In genomic region chr1:107766533-107766932, GRCh38 we compare ENCODE assay signal across 15 cellular contexts.
DNase-seq lines count a peak whose midpoint lies in the region; ATAC-seq and TF ChIP-seq lines count a peak whose summit lies in the region.
"Had no signal": no experiment of that assay in that cellular context is flagged by ENCODE, and none has a peak within 500 bp of the region (broad histone marks: within the 10 kb centered on the region; RNA-seq: fewer than 3 reads in every experiment).

No MANE protein-coding gene starts in this region.

- ATAC-seq in HG03159 (IDR thresholded peaks at IDR 0.05; ENCODE audit: unreplicated experiment), result no peak
- ATAC-seq: HepG2 had no signal

- H3K27me3 Mint-ChIP-seq in endothelial cell (ENCODE audit: unreplicated experiment), result peaks cover 4% of the 10 kb centered on the region
- no peaks in the 10 kb centered on the region for H3K27me3 Mint-ChIP-seq in T-helper 2 cell treated with Interferon-gamma antibody and Interleukin-4, amounts not matched to agents 5 μg/mL and 100 μg/mL, for 36 hours (ENCODE audit: low read depth)
- H3K27me3 Mint-ChIP-seq: CD4-positive, alpha-beta memory T cell had no signal

- H3K36me3 Mint-ChIP-seq in endothelial cell (ENCODE audit: low read depth, unreplicated experiment), result peaks cover 54% of the 10 kb centered on the region
- H3K36me3 Mint-ChIP-seq in T-helper 2 cell treated with Interferon-gamma antibody and Interleukin-4, amounts not matched to agents 5 μg/mL and 100 μg/mL, for 36 hours (ENCODE audit: low read depth), result no peaks in the 10 kb centered on the region

- peak; percentile 14 for DNase-seq in NCI-H146 (lab: John Stamatoyannopoulos, UW)
- no peak for DNase-seq in NCI-H146 treated with DMSO at 0.1 percent for 48 hours (lab: John Stamatoyannopoulos, UW; ENCODE audit: unreplicated experiment)
- DNase-seq in NCI-H69 (lab: John Stamatoyannopoulos, UW), result peak; percentile 62
- DNase-seq in endothelial cell (ENCODE audit: low spot score), result no peak
- DNase-seq in T-helper 2 cell treated with Interferon-gamma antibody and Interleukin-4, amounts not matched to agents 5 μg/mL and 100 μg/mL, for 36 hours (ENCODE audit: low spot score), result no peak
- DNase-seq in NCI-H524 (lab: John Stamatoyannopoulos, UW), result no peak
- DNase-seq: 8988T; CD4-positive, alpha-beta memory T cell; DMS153; GDM1; GM23248; HCEC 1CT had no signal

- H3K27ac Mint-ChIP-seq in endothelial cell (ENCODE audit: unreplicated experiment), result peak overlapping the region; percentile 34
- no peak overlapping the region for H3K27ac Mint-ChIP-seq in T-helper 2 cell treated with Interferon-gamma antibody and Interleukin-4, amounts not matched to agents 5 μg/mL and 100 μg/mL, for 36 hours

- H3K4me1 Mint-ChIP-seq in endothelial cell (ENCODE audit: unreplicated experiment), result peaks cover 12% of the 10 kb centered on the region
- H3K4me1 Mint-ChIP-seq in T-helper 2 cell treated with Interferon-gamma antibody and Interleukin-4, amounts not matched to agents 5 μg/mL and 100 μg/mL, for 36 hours (ENCODE audit: low read depth), result no peaks in the 10 kb centered on the region
- H3K4me1 Mint-ChIP-seq: CD14-positive monocyte; CD4-positive, alpha-beta memory T cell had no signal

- no peaks in the 10 kb centered on the region for H3K9me3 Mint-ChIP-seq in endothelial cell (ENCODE audit: unreplicated experiment)
- H3K9me3 Mint-ChIP-seq in T-helper 2 cell treated with Interferon-gamma antibody and Interleukin-4, amounts not matched to agents 5 μg/mL and 100 μg/mL, for 36 hours, result no peaks in the 10 kb centered on the region
- H3K9me3 Mint-ChIP-seq: CD14-positive monocyte; CD4-positive, alpha-beta memory T cell had no signal

- no peak for TF ChIP-seq CTCF in endothelial cell (IDR thresholded peaks at IDR 0.05; ENCODE audit: unreplicated experiment)

- no peak overlapping the region for H3K4me3 Mint-ChIP-seq in endothelial cell (ENCODE audit: unreplicated experiment)
- H3K4me3 Mint-ChIP-seq in T-helper 2 cell treated with Interferon-gamma antibody and Interleukin-4, amounts not matched to agents 5 μg/mL and 100 μg/mL, for 36 hours, result no peak overlapping the region
- H3K4me3 Mint-ChIP-seq: CD14-positive monocyte; CD4-positive, alpha-beta memory T cell had no signal

Comparison
In these comparisons a context has a peak if more than half of its experiments do, and no peak if none do; other contexts are left out.
1. DNase-seq: peak in NCI-H146 (single experiment) and NCI-H69 (single experiment); none in NCI-H146 treated with DMSO at 0.1 percent for 48 hours (single experiment), endothelial cell (single experiment), T-helper 2 cell treated with Interferon-gamma antibody and Interleukin-4, amounts not matched to agents 5 μg/mL and 100 μg/mL, for 36 hours (single experiment) and NCI-H524 (0 of 2).